13 cellular contexts compared by ENCODE assay signal in the genomic region with DNA sequence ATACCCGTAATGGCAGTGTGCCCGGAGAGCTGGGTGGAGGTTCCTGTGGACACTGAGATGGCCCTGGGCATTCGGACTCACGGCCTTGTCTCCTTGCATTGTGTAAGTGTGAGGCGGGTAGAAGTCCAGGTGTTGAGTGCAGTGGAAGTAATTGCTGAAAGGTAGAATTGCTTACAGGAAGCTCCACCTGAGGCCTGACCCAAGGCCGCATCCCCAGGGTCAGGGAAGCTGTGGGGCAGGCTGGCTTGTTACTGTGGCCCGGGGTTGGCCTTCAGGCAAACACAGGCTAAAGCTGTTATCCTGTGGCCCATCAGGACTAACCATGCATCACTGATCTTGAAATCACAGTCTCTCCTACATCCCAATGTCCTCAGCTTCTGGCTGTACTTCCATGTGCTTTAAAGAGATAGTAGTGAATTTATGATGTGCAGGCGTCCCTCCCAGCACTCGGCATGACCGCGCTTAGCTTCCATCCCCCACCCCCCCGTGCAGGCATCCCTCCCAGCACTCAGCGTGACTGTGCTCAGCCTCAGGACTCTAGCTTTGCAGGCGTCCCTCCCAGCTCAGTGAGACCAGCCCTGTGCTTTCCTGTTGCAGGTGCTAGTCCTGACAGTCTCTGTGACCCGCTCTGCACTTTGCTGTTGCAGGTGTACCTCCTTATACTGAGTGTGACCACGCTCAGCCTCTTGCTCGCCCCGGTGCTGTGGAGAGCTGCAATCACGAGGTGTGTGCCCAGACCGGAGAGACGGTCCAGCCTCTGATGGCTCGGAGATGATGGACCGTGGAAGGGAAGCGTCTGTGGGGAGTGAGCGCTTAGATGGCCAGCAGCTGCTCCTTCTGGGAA. TPM values are rescaled to one million over a fixed set of nuclear protein-coding genes. Genes with fewer than 3 reads are reported as not detected.
DNase-seq lines count a peak whose midpoint lies in the region; TF ChIP-seq lines count a peak whose summit lies in the region.
"Had no signal": no experiment of that assay in that cellular context is flagged by ENCODE, and none has a peak within 500 bp of the region (broad histone marks: within the 10 kb centered on the region; RNA-seq: fewer than 3 reads in every experiment).

No MANE protein-coding gene starts in this region.

- H3K27me3 ChIP-seq in HUES6 (ENCODE audit: control insufficient read depth, insufficient read depth, low read length), result no peaks in the 10 kb centered on the region
- H3K27me3 ChIP-seq in brain microvascular endothelial cell (replicated peaks), result no peaks in the 10 kb centered on the region
- H3K27me3 ChIP-seq: ascending aorta had no signal

- TF ChIP-seq CTCF in RWPE1 (conservative IDR thresholded peaks at IDR 0.05; ENCODE audit: low read depth) (no peak), fibroblast of the aortic adventitia (IDR thresholded peaks at IDR 0.05; ENCODE audit: insufficient read depth, low read length) (no peak), brain microvascular endothelial cell (IDR thresholded peaks at IDR 0.05; ENCODE audit: low read depth, low read length, missing control alignments) (no peak)

- CTCF ChIA-PET in RWPE1 (lab: Yijun Ruan, JAX), result no interaction called here

- peaks cover 33% of the 10 kb centered on the region for H3K36me3 ChIP-seq in HUES6 (ENCODE audit: control insufficient read depth, insufficient read depth, low read length)
- peaks cover 35% of the 10 kb centered on the region for H3K36me3 ChIP-seq in brain microvascular endothelial cell (replicated peaks)

- H3K27ac ChIP-seq in HUES6 (ENCODE audit: low read depth, low read length) (no peak overlapping the region), RWPE1 (0 out of 2 replicates have a peak overlapping the region, but pooled peaks have one; percentile 5), brain microvascular endothelial cell (no peak overlapping the region)
- H3K27ac ChIP-seq: SK-N-MC had no signal

- in situ Hi-C loops in brain microvascular endothelial cell (cut with HindIII; ENCODE audit: low pct_ligation_motif_present, low sequenced_read_pairs), result no loop called here

- H3K4me1 ChIP-seq in HUES6 (ENCODE audit: control insufficient read depth, insufficient read depth, low read length), result peaks cover 18% of the 10 kb centered on the region; the same call in 1 of the 2 replicates

- DNase-seq in RWPE1 (ENCODE audit: low spot score) (no peak), fibroblast of the aortic adventitia (ENCODE audit: low read depth) (peak; percentile 23), retina (peak; percentile 74), NCI-H2107 treated with DMSO at 0.1 percent for 48 hours (lab: John Stamatoyannopoulos, UW; ENCODE audit: unreplicated experiment) (no peak), brain microvascular endothelial cell (no peak)
- DNase-seq in activated CD4-positive, alpha-beta T cell treated with anti-CD3 and anti-CD28 coated beads for 1 hour, result no peak
- DNase-seq: activated CD8-positive, alpha-beta T cell treated with anti-CD3 and anti-CD28 coated beads, Interleukin-2, amount 10 ng/mL, durations not matched to agents 7 days and 5 days; immature natural killer cell; NCI-H2107; stimulated activated CD4-positive, alpha-beta T cell treated with anti-CD3 and anti-CD28 coated beads, Interleukin-15, amount 100 ng/mL, for 24 hours had no signal

- H3K4me3 ChIP-seq in HUES6 (ENCODE audit: low read depth, low read length) (no peak overlapping the region), fibroblast of the aortic adventitia (ENCODE audit: low read depth, low read length) (peak overlapping the region; percentile 44), brain microvascular endothelial cell (ENCODE audit: low read depth, low read length) (no peak overlapping the region)
- H3K4me3 ChIP-seq: ascending aorta, SK-N-MC had no signal

- POLR2A ChIA-PET in RWPE1 (lab: Yijun Ruan, JAX; ENCODE audit: low non-redundant PET), result no interaction called here

- no peaks in the 10 kb centered on the region for H3K9me3 ChIP-seq in HUES6 (ENCODE audit: control insufficient read depth, insufficient read depth, low read depth, low read length)
- H3K9me3 ChIP-seq: ascending aorta had no signal

- H3K9ac ChIP-seq in HUES6 (ENCODE audit: low read length), result peak overlapping the region; percentile 28

RNA-seq across cellular contexts. Expression of a gene that starts 35.6 kb away (rescaled TPM):
- total RNA-seq in fibroblast of the aortic adventitia (ENCODE audit: low replicate concordance), result 45.6 and 102 TPM in 2 replicates

RNA-seq across cellular contexts. Expression of a gene that starts 58.5 kb away (rescaled TPM):
- total RNA-seq in fibroblast of the aortic adventitia (ENCODE audit: low replicate concordance), result 8.3 and 9.8 TPM in 2 replicates

Comparison
In these comparisons a context has a peak if more than half of its experiments do, and no peak if none do; other contexts are left out.
1. DNase-seq: peak in fibroblast of the aortic adventitia (single experiment) and retina (single experiment); none in RWPE1 (single experiment), activated CD4-positive, alpha-beta T cell treated with anti-CD3 and anti-CD28 coated beads for 1 hour (single experiment), NCI-H2107 treated with DMSO at 0.1 percent for 48 hours (single experiment) and brain microvascular endothelial cell (single experiment).